Comparison of ENCODE assay signal across 10 cellular contexts in genomic region chr2:74004212-74005182, GRCh38. TPM values are rescaled to one million over a fixed set of nuclear protein-coding genes. Genes with fewer than 3 reads are reported as not detected.
DNase-seq lines count a peak whose midpoint lies in the region; ATAC-seq and TF ChIP-seq lines count a peak whose summit lies in the region.
"Had no signal": no experiment of that assay in that cellular context is flagged by ENCODE, and none has a peak within 500 bp of the region (broad histone marks: within the 10 kb centered on the region; RNA-seq: fewer than 3 reads in every experiment).

No MANE protein-coding gene starts in this region.

- TF ChIP-seq CTCF in WERI-Rb-1 (IDR thresholded peaks at IDR 0.05; ENCODE audit: low read depth, low read length), result no peak

- intact Hi-C loops in sciatic nerve (cut with DNase I), result no loop called here

- H3K4me1 ChIP-seq in iPS-18a (ENCODE audit: control insufficient read depth, low read depth, low read length), result peaks cover 45% of the 10 kb centered on the region

- H3K4me3 ChIP-seq in WERI-Rb-1 (ENCODE audit: low read depth, low read length) (peak overlapping the region; percentile 63), iPS-18a (ENCODE audit: low read length) (peak overlapping the region; percentile 37)
- H3K4me3 ChIP-seq: HAP-1 had no signal

- H3K9me3 Mint-ChIP-seq in stimulated activated naive B cell treated with anti-CD40 and anti-IgM and Interleukin-4, amounts not matched to agents 10 μg/mL and 1 μg/mL and 100 μg/mL, for 72 hours, result no peaks in the 10 kb centered on the region

- H3K9ac ChIP-seq in iPS-18a (ENCODE audit: low read length), result peak overlapping the region; percentile 35

- no peaks in the 10 kb centered on the region for H3K9me3 ChIP-seq in WERI-Rb-1 (ENCODE audit: severe bottlenecking)
- no peaks in the 10 kb centered on the region for H3K9me3 ChIP-seq in iPS-18a (ENCODE audit: control insufficient read depth, low read depth, low read length)
- H3K9me3 ChIP-seq: HAP-1 had no signal

- peaks cover 46 to 55% of the 10 kb centered on the region in 2 donors for H3K36me3 Mint-ChIP-seq in stimulated activated naive B cell treated with anti-CD40 and anti-IgM and Interleukin-4, amounts not matched to agents 10 μg/mL and 1 μg/mL and 100 μg/mL, for 72 hours

- H3K27me3 ChIP-seq in WERI-Rb-1 (ENCODE audit: insufficient read depth, low read depth, severe bottlenecking) (no peaks in the 10 kb centered on the region), iPS-18a (ENCODE audit: control insufficient read depth, insufficient read depth, low read length) (peaks cover 6% of the 10 kb centered on the region)

- H3K4me3 Mint-ChIP-seq in stimulated activated naive B cell treated with anti-CD40 and anti-IgM and Interleukin-4, amounts not matched to agents 10 μg/mL and 1 μg/mL and 100 μg/mL, for 72 hours, result peak overlapping the region; percentile 14 to 49

- no peak for ATAC-seq in stimulated activated naive B cell treated with anti-CD40 and anti-IgM and Interleukin-4, amounts not matched to agents 10 μg/mL and 1 μg/mL and 100 μg/mL, for 72 hours (replicated peaks)
- ATAC-seq in HG03135 (IDR thresholded peaks at IDR 0.05; ENCODE audit: unreplicated experiment) (no peak), sciatic nerve (no peak)

- peaks cover 56 to 90% of the 10 kb centered on the region in 2 donors for H3K4me1 Mint-ChIP-seq in stimulated activated naive B cell treated with anti-CD40 and anti-IgM and Interleukin-4, amounts not matched to agents 10 μg/mL and 1 μg/mL and 100 μg/mL, for 72 hours

- H3K36me3 ChIP-seq in WERI-Rb-1, result peaks cover 39% of the 10 kb centered on the region
- peaks cover 3% of the 10 kb centered on the region for H3K36me3 ChIP-seq in iPS-18a (ENCODE audit: control insufficient read depth, low read depth, low read length)
- H3K36me3 ChIP-seq: HAP-1 had no signal

- H3K27me3 Mint-ChIP-seq in stimulated activated naive B cell treated with anti-CD40 and anti-IgM and Interleukin-4, amounts not matched to agents 10 μg/mL and 1 μg/mL and 100 μg/mL, for 72 hours, result no peaks in the 10 kb centered on the region

- no peak overlapping the region for H3K27ac Mint-ChIP-seq in stimulated activated naive B cell treated with anti-CD40 and anti-IgM and Interleukin-4, amounts not matched to agents 10 μg/mL and 1 μg/mL and 100 μg/mL, for 72 hours

- H3K27ac ChIP-seq in WERI-Rb-1 (peak overlapping the region; percentile 58), iPS-18a (ENCODE audit: low read length) (no peak overlapping the region)

- DNase-seq in activated CD8-positive, alpha-beta memory T cell treated with anti-CD3 and anti-CD28 coated beads, Interleukin-2, amount 50 U/mL, for 48 hours, result peak; percentile 41
- DNase-seq in activated CD8-positive, alpha-beta memory T cell treated with anti-CD3 and anti-CD28 coated beads for 24 hours, result no peak
- peak; percentile 81 for DNase-seq in WERI-Rb-1
- no peak for DNase-seq in stimulated activated naive B cell treated with anti-CD40 and anti-IgM and Interleukin-4, amounts not matched to agents 10 μg/mL and 1 μg/mL and 100 μg/mL, for 72 hours
- no peak for DNase-seq in SKM-1 (lab: John Stamatoyannopoulos, UW; ENCODE audit: unreplicated experiment)
- DNase-seq in sciatic nerve (ENCODE audit: low spot score), result no peak
- DNase-seq: NCI-H1092 had no signal

RNA-seq across cellular contexts. Expression of gene TET3, which starts 19.8 kb away (rescaled TPM):
- total RNA-seq in sciatic nerve, result 12.1 TPM

Comparison
In these comparisons a context has a peak if more than half of its experiments do, and no peak if none do; other contexts are left out.
1. DNase-seq: peak in activated CD8-positive, alpha-beta memory T cell treated with anti-CD3 and anti-CD28 coated beads, Interleukin-2, amount 50 U/mL, for 48 hours (single experiment) and WERI-Rb-1 (single experiment); none in activated CD8-positive, alpha-beta memory T cell treated with anti-CD3 and anti-CD28 coated beads for 24 hours (single experiment), stimulated activated naive B cell treated with anti-CD40 and anti-IgM and Interleukin-4, amounts not matched to agents 10 μg/mL and 1 μg/mL and 100 μg/mL, for 72 hours (single experiment), SKM-1 (single experiment) and sciatic nerve (single experiment).